In genomic region chr17:82126479-82127314, GRCh38 we compare ENCODE assay signal across 10 cellular contexts. TPM values are rescaled to one million over a fixed set of nuclear protein-coding genes. Genes with fewer than 3 reads are reported as not detected.
DNase-seq lines count a peak whose midpoint lies in the region; ATAC-seq and TF ChIP-seq lines count a peak whose summit lies in the region.
"Had no signal": no experiment of that assay in that cellular context is flagged by ENCODE, and none has a peak within 500 bp of the region (broad histone marks: within the 10 kb centered on the region; RNA-seq: fewer than 3 reads in every experiment).

No MANE protein-coding gene starts in this region.

- H3K36me3 ChIP-seq in KOPT-K1 (ENCODE audit: insufficient read depth, low read length): no peaks in the 10 kb centered on the region

- ATAC-seq in activated CD8-positive, alpha-beta memory T cell treated with anti-CD3 and anti-CD28 coated beads, Interleukin-2, amount 10 ng/mL, durations not matched to agents 7 days and 5 days: peak; percentile 89
- ATAC-seq in HG02798 (IDR thresholded peaks at IDR 0.05; ENCODE audit: poor library complexity, unreplicated experiment): no peak
- ATAC-seq in left ventricle myocardium superior: no peak
- no peak for ATAC-seq in GM19324 (IDR thresholded peaks at IDR 0.05; ENCODE audit: low FRiP score, unreplicated experiment)

- peak overlapping the region; percentile 85 for H3K27ac Mint-ChIP-seq in activated CD8-positive, alpha-beta memory T cell treated with anti-CD3 and anti-CD28 coated beads, Interleukin-2, amount 10 ng/mL, durations not matched to agents 7 days and 5 days

- H3K4me3 Mint-ChIP-seq in activated CD8-positive, alpha-beta memory T cell treated with anti-CD3 and anti-CD28 coated beads, Interleukin-2, amount 10 ng/mL, durations not matched to agents 7 days and 5 days: peak overlapping the region; percentile 61

- no peaks in the 10 kb centered on the region for H3K9me3 Mint-ChIP-seq in activated CD8-positive, alpha-beta memory T cell treated with anti-CD3 and anti-CD28 coated beads, Interleukin-2, amount 10 ng/mL, durations not matched to agents 7 days and 5 days (ENCODE audit: low read depth)

- no peak for TF ChIP-seq CTCF in GM10266 (IDR thresholded peaks at IDR 0.05; ENCODE audit: control insufficient read depth, insufficient read depth, low read depth, missing control alignments)

- peak; percentile 81 for DNase-seq in activated CD8-positive, alpha-beta memory T cell treated with anti-CD3 and anti-CD28 coated beads, Interleukin-2, amount 10 ng/mL, durations not matched to agents 7 days and 5 days
- peak; percentile 88 for DNase-seq in effector CD4-positive, alpha-beta T cell
- peak; percentile 50 for DNase-seq in stimulated activated CD8-positive, alpha-beta memory T cell treated with anti-CD3 and anti-CD28 coated beads, Interleukin-12 subunit alpha, Interleukin-12 subunit beta, amount 100 ng/mL, for 4 hours (ENCODE audit: low read depth)
- DNase-seq in left ventricle myocardium superior: no peak
- no peak for DNase-seq in GM10266 (ENCODE audit: extremely low spot score)
- DNase-seq: BE2C, NCI-H1105 had no signal

- H3K27ac ChIP-seq in KOPT-K1 (ENCODE audit: low read depth, low read length, poor library complexity, severe bottlenecking): peak overlapping the region; percentile 79

- peaks cover 12% of the 10 kb centered on the region for H3K9me3 ChIP-seq in KOPT-K1 (ENCODE audit: insufficient read depth, low read length, poor library complexity, severe bottlenecking)
- H3K9me3 ChIP-seq: BE2C had no signal

- intact Hi-C loops in left ventricle myocardium superior (cut with micrococcal nuclease): no loop called here

- H3K27me3 Mint-ChIP-seq in activated CD8-positive, alpha-beta memory T cell treated with anti-CD3 and anti-CD28 coated beads, Interleukin-2, amount 10 ng/mL, durations not matched to agents 7 days and 5 days: no peaks in the 10 kb centered on the region

- peaks cover 31% of the 10 kb centered on the region for H3K4me1 Mint-ChIP-seq in activated CD8-positive, alpha-beta memory T cell treated with anti-CD3 and anti-CD28 coated beads, Interleukin-2, amount 10 ng/mL, durations not matched to agents 7 days and 5 days

- CTCF ChIA-PET in activated CD8-positive, alpha-beta memory T cell treated with anti-CD3 and anti-CD28 coated beads, Interleukin-2, amount 10 ng/mL, durations not matched to agents 7 days and 5 days (lab: Charles Lee): interaction anchor here (0.8 to 2.3 kb wide), 9 partner anchors 10 to 167 kb away, joined by 3 to 14 read pairs (median 4); partner anchors contain the start of gene DCXR

- H3K36me3 Mint-ChIP-seq in activated CD8-positive, alpha-beta memory T cell treated with anti-CD3 and anti-CD28 coated beads, Interleukin-2, amount 10 ng/mL, durations not matched to agents 7 days and 5 days: peaks cover 1% of the 10 kb centered on the region

RNA-seq across cellular contexts. Expression of gene FASN, which starts 28.7 kb away (rescaled TPM):
- total RNA-seq in activated CD8-positive, alpha-beta memory T cell treated with anti-CD3 and anti-CD28 coated beads, Interleukin-2, amount 10 ng/mL, durations not matched to agents 7 days and 5 days: 100 to 1,000 TPM; 229 to 277 TPM
- 17.0 TPM for total RNA-seq in left ventricle myocardium superior

Comparison
In these comparisons a context has a peak if more than half of its experiments do, and no peak if none do; other contexts are left out.
1. DNase-seq: peak in activated CD8-positive, alpha-beta memory T cell treated with anti-CD3 and anti-CD28 coated beads, Interleukin-2, amount 10 ng/mL, durations not matched to agents 7 days and 5 days (single experiment), effector CD4-positive, alpha-beta T cell (single experiment) and stimulated activated CD8-positive, alpha-beta memory T cell treated with anti-CD3 and anti-CD28 coated beads, Interleukin-12 subunit alpha, Interleukin-12 subunit beta, amount 100 ng/mL, for 4 hours (single experiment); none in left ventricle myocardium superior (single experiment) and GM10266 (single experiment).
2. RNA of gene FASN, which starts 28.7 kb away (total RNA-seq): 229 to 277 TPM in activated CD8-positive, alpha-beta memory T cell treated with anti-CD3 and anti-CD28 coated beads, Interleukin-2, amount 10 ng/mL, durations not matched to agents 7 days and 5 days; 17.0 TPM in left ventricle myocardium superior (single experiment); every median in the first group is over 10 times any median in the second.